ENCODE assay signal across 11 cellular contexts in genomic region chrX:57905141-57905540, GRCh38. TPM values are rescaled to one million over a fixed set of nuclear protein-coding genes. Genes with fewer than 3 reads are reported as not detected.
DNase-seq lines count a peak whose midpoint lies in the region; ATAC-seq, FAIRE-seq and TF ChIP-seq lines count a peak whose summit lies in the region.
"Had no signal": no experiment of that assay in that cellular context is flagged by ENCODE, and none has a peak within 500 bp of the region (broad histone marks: within the 10 kb centered on the region; RNA-seq: fewer than 3 reads in every experiment).

No MANE protein-coding gene starts in this region.

- peak overlapping the region; percentile 60 for H3K27ac Mint-ChIP-seq in activated T-cell treated with anti-CD3 and anti-CD28 coated beads, Interleukin-2, amount 50 U/mL, for 72 hours
- H3K27ac Mint-ChIP-seq in activated naive CD8-positive, alpha-beta T cell = no peak overlapping the region
- peak overlapping the region in 5 of 6 donors; percentile 23 to 72 (median 62) for H3K27ac Mint-ChIP-seq in immature natural killer cell
- H3K27ac Mint-ChIP-seq: H9 had no signal

- H3K4me1 ChIP-seq in thoracic aorta (ENCODE audit: control insufficient read depth in 1 of 2, low read depth in 2 of 2) (peaks cover 0 to 32% of the 10 kb centered on the region in 2 donors), pancreas (peaks cover 0 to 20% (median 5%) of the 10 kb centered on the region in 3 donors)

- peaks cover 7% of the 10 kb centered on the region for H3K27me3 Mint-ChIP-seq in activated T-cell treated with anti-CD3 and anti-CD28 coated beads, Interleukin-2, amount 50 U/mL, for 72 hours (ENCODE audit: low read depth)
- no peaks in the 10 kb centered on the region for H3K27me3 Mint-ChIP-seq in activated naive CD8-positive, alpha-beta T cell
- H3K27me3 Mint-ChIP-seq in immature natural killer cell (ENCODE audit: low read depth in 3 of 3) = peaks cover 0 to 6% (median 1%) of the 10 kb centered on the region in 3 donors

- H3K36me3 Mint-ChIP-seq in activated T-cell treated with anti-CD3 and anti-CD28 coated beads, Interleukin-2, amount 50 U/mL, for 72 hours (ENCODE audit: insufficient read depth in 2 of 2) = peaks cover 2 to 3% of the 10 kb centered on the region in 2 donors
- peaks cover 9% of the 10 kb centered on the region for H3K36me3 Mint-ChIP-seq in activated naive CD8-positive, alpha-beta T cell
- no peaks in the 10 kb centered on the region for H3K36me3 Mint-ChIP-seq in immature natural killer cell

- no peak for ATAC-seq in activated T-cell treated with anti-CD3 and anti-CD28 coated beads, Interleukin-2, amount 50 U/mL, for 72 hours (replicated peaks in 1 of 2)
- ATAC-seq in thoracic aorta (ENCODE audit: insufficient number of reproducible peaks, low FRiP score, low read depth) (no peak), pancreas (no peak)

- peak overlapping the region in 1 of 2 donors; percentile 75 for H3K4me3 Mint-ChIP-seq in activated T-cell treated with anti-CD3 and anti-CD28 coated beads, Interleukin-2, amount 50 U/mL, for 72 hours
- peak overlapping the region; percentile 46 for H3K4me3 Mint-ChIP-seq in activated naive CD8-positive, alpha-beta T cell
- peak overlapping the region; percentile 15 to 83 (median 50) for H3K4me3 Mint-ChIP-seq in immature natural killer cell
- H3K4me3 Mint-ChIP-seq: H9 had no signal

- H3K9me3 ChIP-seq in thoracic aorta (no peaks in the 10 kb centered on the region), pancreas (no peaks in the 10 kb centered on the region)

- FAIRE-seq in pancreas (lab: Jason Lieb, UNC) = no peak

- no peaks in the 10 kb centered on the region for H3K9me3 Mint-ChIP-seq in activated T-cell treated with anti-CD3 and anti-CD28 coated beads, Interleukin-2, amount 50 U/mL, for 72 hours
- peaks cover 3% of the 10 kb centered on the region for H3K9me3 Mint-ChIP-seq in activated naive CD8-positive, alpha-beta T cell (ENCODE audit: low read depth)
- H3K9me3 Mint-ChIP-seq in immature natural killer cell = no peaks in the 10 kb centered on the region

- 9 to 33% methylated on average over 2 of the region's 2 CpGs for WGBS in pancreas, 2 donors

- no peak for TF ChIP-seq CTCF in thoracic aorta (IDR thresholded peaks at IDR 0.05)
- no peak for TF ChIP-seq CTCF in pancreas (IDR thresholded peaks at IDR 0.05)

- H3K27ac ChIP-seq in thoracic aorta (peak overlapping the region in 1 of 2 donors; percentile 52), pancreas (peak overlapping the region in 1 of 4 donors; percentile 28)
- H3K27ac ChIP-seq: cardiac muscle cell had no signal

- H3K4me3 ChIP-seq in thoracic aorta (peak overlapping the region; percentile 44), pancreas (no peak overlapping the region)
- H3K4me3 ChIP-seq: cardiac muscle cell had no signal

- intact Hi-C loops in pancreas (cut with DNase I) = no loop called here

- H3K27me3 ChIP-seq in thoracic aorta (replicated peaks; ENCODE audit: insufficient read depth) = no peaks in the 10 kb centered on the region
- no peaks in the 10 kb centered on the region for H3K27me3 ChIP-seq in pancreas
- H3K27me3 ChIP-seq: cardiac muscle cell had no signal

- H3K4me1 Mint-ChIP-seq in activated T-cell treated with anti-CD3 and anti-CD28 coated beads, Interleukin-2, amount 50 U/mL, for 72 hours (ENCODE audit: low read depth) = peaks cover 11% of the 10 kb centered on the region
- H3K4me1 Mint-ChIP-seq in activated naive CD8-positive, alpha-beta T cell (ENCODE audit: low read depth) = peaks cover 20% of the 10 kb centered on the region
- H3K4me1 Mint-ChIP-seq in immature natural killer cell = peaks cover 25 to 33% of the 10 kb centered on the region in 2 donors
- H3K4me1 Mint-ChIP-seq: H9 had no signal

- DNase-seq in activated T-cell treated with anti-CD3 and anti-CD28 coated beads, Interleukin-2, amount 50 U/mL, for 72 hours = no peak
- no peak for DNase-seq in activated T-cell treated with anti-CD3 and anti-CD28 coated beads, Interleukin-2, amount 50 U/mL, for 48 hours
- DNase-seq in immature natural killer cell = no peak
- no peak for DNase-seq in thoracic aorta (ENCODE audit: low spot score)
- DNase-seq in activated naive CD4-positive, alpha-beta T cell treated with anti-CD3 and anti-CD28 coated beads, Interleukin-2, amount 50 U/mL, for 16 hours = no peak
- no peak for DNase-seq in pancreas
- no peak for DNase-seq in islet precursor cell
- DNase-seq: H9, NCI-H446 had no signal

- H3K36me3 ChIP-seq in thoracic aorta (no peaks in the 10 kb centered on the region), pancreas (no peaks in the 10 kb centered on the region)
- H3K36me3 ChIP-seq: cardiac muscle cell had no signal

RNA-seq across cellular contexts. Expression of gene ZXDA, which starts 5.1 kb away (rescaled TPM):
- total RNA-seq in activated T-cell treated with anti-CD3 and anti-CD28 coated beads, Interleukin-2, amount 50 U/mL, for 72 hours = 1 to 10 TPM; 4.9 to 5.4 TPM
- polyA plus RNA-seq in immature natural killer cell (1 to 10 TPM in 2 of 3 donors, under 1 TPM in 1; 0.90 to 2.5 (median 2.3) TPM), pancreas (1 to 10 TPM in 1 of 2 donors, under 1 TPM in 1; 0.57 to 1.3 TPM)
- total RNA-seq in thoracic aorta (10 to 100 TPM in 1 of 2 donors, 1 to 10 TPM in 1; 8.9 to 13.8 TPM), pancreas (1 to 10 TPM; 2.9 to 3.7 (median 3.2) TPM)
- total RNA-seq: H9 had no signal
